ENCODE assay signal across 8 cellular contexts in genomic region chr5:43068037-43068436, GRCh38. TPM values are rescaled to one million over a fixed set of nuclear protein-coding genes. Genes with fewer than 3 reads are reported as not detected.
DNase-seq lines count a peak whose midpoint lies in the region; ATAC-seq and TF ChIP-seq lines count a peak whose summit lies in the region.

No MANE protein-coding gene starts in this region.

- H3K4me3 ChIP-seq in NT2/D1 (ENCODE audit: insufficient read length, low read depth) (peak overlapping the region; percentile 78), endodermal cell (ENCODE audit: low read length) (peak overlapping the region; percentile 95), neutrophil (ENCODE audit: low read depth in 1 of 2, low read length in 1 of 2) (peak overlapping the region; percentile 65 to 79)

- no peaks in the 10 kb centered on the region for H3K9me3 Mint-ChIP-seq in CD4-positive, alpha-beta T cell
- no peaks in the 10 kb centered on the region for H3K9me3 Mint-ChIP-seq in endodermal cell

- no peaks in the 10 kb centered on the region for H3K27me3 Mint-ChIP-seq in CD4-positive, alpha-beta T cell
- no peaks in the 10 kb centered on the region for H3K27me3 Mint-ChIP-seq in endodermal cell (ENCODE audit: insufficient read depth)

- peaks cover 21% of the 10 kb centered on the region for H3K36me3 ChIP-seq in NT2/D1 (ENCODE audit: insufficient read depth, insufficient read length, low read length)
- H3K36me3 ChIP-seq in endodermal cell (ENCODE audit: control insufficient read depth, insufficient read depth, low read length) = peaks cover 16% of the 10 kb centered on the region
- H3K36me3 ChIP-seq in neutrophil = peaks cover 15% of the 10 kb centered on the region

- H3K4me1 ChIP-seq in NT2/D1 (ENCODE audit: insufficient read depth, insufficient read length) (no peaks in the 10 kb centered on the region), endodermal cell (ENCODE audit: control insufficient read depth, insufficient read depth, low read length) (peaks cover 7% of the 10 kb centered on the region), neutrophil (ENCODE audit: control insufficient read depth in 1 of 2, insufficient read depth in 1 of 2, low read depth in 1 of 2, low read length in 1 of 2) (peaks cover 36 to 41% of the 10 kb centered on the region in 2 experiments)

- H3K36me3 Mint-ChIP-seq in CD4-positive, alpha-beta T cell (ENCODE audit: low read depth) = peaks cover 72% of the 10 kb centered on the region
- H3K36me3 Mint-ChIP-seq in endodermal cell (ENCODE audit: low read depth) = peaks cover 30% of the 10 kb centered on the region

- H3K27me3 ChIP-seq in CD4-positive, alpha-beta T cell (ENCODE audit: control insufficient read depth, insufficient read depth, low read length) = no peaks in the 10 kb centered on the region
- no peaks in the 10 kb centered on the region for H3K27me3 ChIP-seq in NT2/D1 (ENCODE audit: insufficient read depth, insufficient read length)
- no peaks in the 10 kb centered on the region for H3K27me3 ChIP-seq in endodermal cell (ENCODE audit: control insufficient read depth, insufficient read depth, low read length, poor library complexity, severe bottlenecking)
- H3K27me3 ChIP-seq in neutrophil = no peaks in the 10 kb centered on the region

- H3K9ac ChIP-seq in NT2/D1 (ENCODE audit: insufficient read length, low read depth) (peak overlapping the region; percentile 79), endodermal cell (ENCODE audit: extremely low read depth, low read length, poor library complexity, severe bottlenecking) (no peak overlapping the region)

- no peaks in the 10 kb centered on the region for H3K9me3 ChIP-seq in CD4-positive, alpha-beta T cell (ENCODE audit: control insufficient read depth, low read length)
- H3K9me3 ChIP-seq in NT2/D1 (ENCODE audit: insufficient read depth, low read length) (no peaks in the 10 kb centered on the region), endodermal cell (ENCODE audit: control insufficient read depth, low read length) (peaks cover 6% of the 10 kb centered on the region), neutrophil (no peaks in the 10 kb centered on the region)

- CTCF ChIA-PET in CD4-positive, alpha-beta T cell (lab: Charles Lee) = interaction anchor here (0.9 to 1.6 kb wide), 5 partner anchors 28 to 416 kb away, joined by 3 to 9 read pairs (median 4); partner anchors contain the start of genes ANXA2R and TMEM267

- no peak for TF ChIP-seq CTCF in CD4-positive, alpha-beta T cell (IDR thresholded peaks at IDR 0.05)
- TF ChIP-seq CTCF in endodermal cell (conservative IDR thresholded peaks at IDR 0.05) = no peak
- no peak for TF ChIP-seq CTCF in neutrophil (IDR thresholded peaks at IDR 0.05)

- H3K27ac ChIP-seq in CD4-positive, alpha-beta T cell (ENCODE audit: low read depth, low read length) = peak overlapping the region; percentile 8
- H3K27ac ChIP-seq in endodermal cell (ENCODE audit: low read depth, low read length) (no peak overlapping the region), neutrophil (peak overlapping the region; percentile 98)

- peak overlapping the region; percentile 97 for H3K4me3 Mint-ChIP-seq in CD4-positive, alpha-beta T cell
- peak overlapping the region; percentile 91 for H3K4me3 Mint-ChIP-seq in endodermal cell

- no peak for DNase-seq in CD4-positive, alpha-beta T cell
- DNase-seq in NT2/D1 (ENCODE audit: low read depth, low spot score) = no peak
- no peak for DNase-seq in endodermal cell
- no peak for DNase-seq in NCI-H1092 (lab: John Stamatoyannopoulos, UW)
- DNase-seq in stimulated activated CD4-positive, alpha-beta T cell treated with anti-CD3 and anti-CD28 coated beads, Interleukin-2, amount 100 ng/mL, for 48 hours = no peak
- no peak for DNase-seq in SIG-M5 treated with dmso at 0.1 percent for 504 hours (lab: John Stamatoyannopoulos, UW; ENCODE audit: unreplicated experiment)

- ATAC-seq in CD4-positive, alpha-beta T cell (ENCODE audit: poor library complexity) = no peak
- ATAC-seq in HG03439 (IDR thresholded peaks at IDR 0.05; ENCODE audit: unreplicated experiment) = no peak

- WGBS in endodermal cell (ENCODE audit: insufficient coverage in 1 of 2, insufficient read length in 1 of 2), 2 experiments = 80 to 90% methylated on average over 1 to 2 of the region's 2 CpGs

- peak overlapping the region; percentile 96 for H3K27ac Mint-ChIP-seq in CD4-positive, alpha-beta T cell
- H3K27ac Mint-ChIP-seq in endodermal cell = peak overlapping the region; percentile 99

- peaks cover 51% of the 10 kb centered on the region for H3K4me1 Mint-ChIP-seq in CD4-positive, alpha-beta T cell (ENCODE audit: low read depth)
- H3K4me1 Mint-ChIP-seq in endodermal cell = peaks cover 26% of the 10 kb centered on the region

- intact Hi-C loops in CD4-positive, alpha-beta T cell (cut with DNase I, micrococcal nuclease) = loop anchor here (2.0 to 10.0 kb wide), 6 partner anchors 77 to 419 kb away; partner anchors contain the start of gene TMEM267 (in 1 of the 2)

- POLR2A ChIA-PET in CD4-positive, alpha-beta T cell (lab: Charles Lee) = interaction anchor here (1.2 to 7.5 kb wide), 10 partner anchors 27 to 416 kb away, joined by 4 to 703 read pairs (median 141); partner anchors contain the start of genes ANXA2R, HMGCS1, TMEM267 and ZNF131

RNA-seq across cellular contexts. Expression of gene ANXA2R, which starts 27.9 kb away (rescaled TPM):
- 10 to 100 TPM; 45.6 to 48.9 TPM for total RNA-seq in CD4-positive, alpha-beta T cell
- under 1 TPM; 0.73 to 0.97 TPM for total RNA-seq in endodermal cell
- polyA plus RNA-seq in endodermal cell (2013, experiment 1 of 2) = 1.5 TPM
- polyA plus RNA-seq in endodermal cell (2013, experiment 2 of 2) = 0.91 TPM

RNA-seq across cellular contexts. Expression of gene ZNF131, which starts 52.7 kb away (rescaled TPM):
- 10 to 100 TPM; 71.7 to 72.4 TPM for total RNA-seq in CD4-positive, alpha-beta T cell
- total RNA-seq in endodermal cell = 10 to 100 TPM; 36.9 to 44.3 TPM
- 37.5 TPM for polyA plus RNA-seq in endodermal cell (2013, experiment 1 of 2)
- polyA plus RNA-seq in endodermal cell (2013, experiment 2 of 2) = 39.8 TPM

Comparison
In these comparisons a context has a peak if more than half of its experiments do, and no peak if none do; other contexts are left out.
1. RNA of gene ANXA2R, which starts 27.9 kb away (total RNA-seq): 45.6 to 48.9 TPM in CD4-positive, alpha-beta T cell; 0.73 to 0.97 TPM in endodermal cell; every median in the first group is over 10 times any median in the second.
2. Peak in every context shown above with its lines, with median percentiles within 50 percentile points of each other: H3K4me3 ChIP-seq.